Comparison of ENCODE assay signal across 8 cellular contexts in the genomic region with DNA sequence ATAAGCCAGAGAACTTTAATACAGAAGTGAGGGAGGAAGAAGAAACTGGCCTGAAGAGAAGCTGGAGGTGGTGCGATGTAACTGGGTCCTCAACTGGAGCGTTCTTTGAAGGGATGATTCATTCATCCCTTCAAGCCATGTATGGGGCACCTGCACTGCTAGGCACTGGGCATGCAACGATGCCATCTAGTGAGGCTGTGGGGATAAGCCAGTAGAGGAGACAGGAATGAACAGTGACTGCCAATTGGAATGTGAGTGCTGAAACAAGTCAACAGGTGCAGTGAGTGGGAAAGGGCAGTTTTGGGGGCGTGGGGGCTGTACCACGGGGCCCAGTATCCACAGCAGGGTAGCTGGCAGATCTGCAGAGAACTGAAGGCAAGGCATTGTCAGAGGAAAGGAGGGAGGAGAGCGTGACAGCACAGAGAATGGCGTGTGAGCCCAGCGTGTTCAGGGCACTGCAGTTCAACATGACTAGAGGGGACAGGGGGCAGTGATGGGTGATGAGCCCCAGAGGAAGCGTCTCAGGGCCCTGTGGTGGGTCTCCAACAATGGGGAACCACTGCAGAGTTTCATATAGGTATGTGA. TPM values are rescaled to one million over a fixed set of nuclear protein-coding genes. Genes with fewer than 3 reads are reported as not detected.
DNase-seq lines count a peak whose midpoint lies in the region; ATAC-seq, FAIRE-seq and TF ChIP-seq lines count a peak whose summit lies in the region.

No MANE protein-coding gene starts in this region.

- no peaks in the 10 kb centered on the region for H3K79me1 ChIP-seq in H1 (ENCODE audit: low read depth, low read length)

- H3K27me3 ChIP-seq in GM06990 (replicated peaks; ENCODE audit: control insufficient read depth, insufficient read depth, low read length) (no peaks in the 10 kb centered on the region), H1 (replicated peaks in 1 of 4; ENCODE audit: control insufficient read depth in 3 of 4, extremely low read depth in 1 of 4, insufficient read depth in 3 of 4, low read length in 3 of 4) (no peaks in the 10 kb centered on the region)

- no peak for FAIRE-seq in A549 (lab: Jason Lieb, UNC)
- FAIRE-seq in H1 (lab: Jason Lieb, UNC): no peak

- no peak overlapping the region for H3K4me3 ChIP-seq in A549
- no peak overlapping the region for H3K4me3 ChIP-seq in GM06990 (replicated peaks; ENCODE audit: low read depth, low read length)
- H3K4me3 ChIP-seq in H1 (ENCODE audit: extremely low read depth in 1 of 4, insufficient read depth in 2 of 4, low read depth in 3 of 4, low read length in 4 of 4): no peak overlapping the region

- no peak overlapping the region; the same call in 1 of the 2 replicates for H4K8ac ChIP-seq in H1 (ENCODE audit: extremely low read depth, insufficient read depth, low read length)

- TF ChIP-seq EP300 in A549 (IDR thresholded peaks at IDR 0.05) (no peak), H1 (IDR thresholded peaks at IDR 0.05; ENCODE audit: borderline replicate concordance in 1 of 2, low read depth in 2 of 2, low read length in 2 of 2) (no peak)

- 54% methylated on average over 9 of the region's 9 CpGs for WGBS in A549 (ENCODE audit: missing lambda C conversion rate)
- 62% methylated on average over 8 of the region's 9 CpGs; no CpG with 5 or more reads in 1 of the 2 experiments for WGBS in H1 (ENCODE audit: extremely low coverage in 1 of 2, insufficient coverage in 1 of 2, insufficient read length in 1 of 2, insufficient replicate concordance in 2 of 2, low coverage in 1 of 2, low lambda C conversion rate in 2 of 2, missing lambda C conversion rate in 1 of 2), 2 experiments

- H3K14ac ChIP-seq in H1 (ENCODE audit: insufficient read length): no peak overlapping the region

- H4K5ac ChIP-seq in H1 (ENCODE audit: insufficient read length, low read depth, low read length): no peak overlapping the region

- CTCF ChIA-PET in A549 (lab: Yijun Ruan, JAX): interaction anchor here (0.7 to 8.5 kb wide), 18 partner anchors 11 to 376 kb away, joined by 3 to 87 read pairs (median 4); no protein-coding TSS in a partner anchor
- CTCF ChIA-PET in H1 (lab: Charles Lee; ENCODE audit: partially characterized antibody): interaction anchor here (0.9 to 2.3 kb wide), 6 partner anchors 15 to 353 kb away, joined by 3 to 10 read pairs (median 3); no protein-coding TSS in a partner anchor

- H3K18ac ChIP-seq in H1 (ENCODE audit: extremely low read depth, low read length): no peak overlapping the region

- peaks cover 5% of the 10 kb centered on the region; the same call in 1 of the 2 replicates for H3K23me2 ChIP-seq in H1 (ENCODE audit: low read depth, low read length)

- no peak overlapping the region for H2BK12ac ChIP-seq in H1 (ENCODE audit: low read depth, low read length)

- H2BK20ac ChIP-seq in H1 (ENCODE audit: low read length): no peak overlapping the region

- H3K9ac ChIP-seq in H1 (replicated peaks in 1 of 4; ENCODE audit: extremely low read depth in 1 of 4, low read depth in 3 of 4, low read length in 3 of 4): no peak overlapping the region

- peak; percentile 56 for TF ChIP-seq CTCF in A549 (IDR thresholded peaks at IDR 0.05)
- TF ChIP-seq CTCF in GM06990 (IDR thresholded peaks at IDR 0.05; ENCODE audit: insufficient read depth, low read length, poor library complexity, severe bottlenecking): peak; percentile 35
- TF ChIP-seq CTCF in H1 (IDR thresholded peaks at IDR 0.05; ENCODE audit: control extremely low read depth in 1 of 3, insufficient read depth in 1 of 3, low read depth in 1 of 3, low read length in 3 of 3): peak; percentile 61 to 75 (median 65)

- no peak overlapping the region for H2AK5ac ChIP-seq in H1 (ENCODE audit: low read depth, low read length)

- ATAC-seq in A549: peak; percentile 31 to 32; a peak in 4 of 6 replicates
- no peak for ATAC-seq in GM21717 (IDR thresholded peaks at IDR 0.05; ENCODE audit: unreplicated experiment)
- ATAC-seq in HG03439 (IDR thresholded peaks at IDR 0.05; ENCODE audit: unreplicated experiment): no peak

- TF ChIP-seq POLR2A in A549 (IDR thresholded peaks at IDR 0.05; ENCODE audit: low read length): no peak
- TF ChIP-seq POLR2A in H1 (IDR thresholded peaks at IDR 0.05; ENCODE audit: control extremely low read depth in 1 of 2, low read depth in 2 of 2, low read length in 2 of 2): no peak

- H3K9me3 ChIP-seq in A549: no peaks in the 10 kb centered on the region
- H3K9me3 ChIP-seq in H1 (ENCODE audit: insufficient read depth in 2 of 2, low read depth in 1 of 2, low read length in 1 of 2): no peaks in the 10 kb centered on the region

- no peak overlapping the region for H3K27ac ChIP-seq in A549
- no peak overlapping the region for H3K27ac ChIP-seq in H1 (ENCODE audit: low read depth, low read length)

- H3K4me2 ChIP-seq in A549: no peak overlapping the region
- no peak overlapping the region for H3K4me2 ChIP-seq in H1 (ENCODE audit: insufficient read depth in 1 of 2, low read depth in 2 of 2, low read length in 2 of 2)

- peaks cover 0 to 7% of the 10 kb centered on the region in 2 experiments; a peak in 3 of 4 replicates for H3K79me2 ChIP-seq in H1 (ENCODE audit: control insufficient read depth in 1 of 2, insufficient read depth in 2 of 2, low read length in 2 of 2)

- POLR2A ChIA-PET in A549 (lab: Yijun Ruan, JAX) (no interaction called here), H1 (lab: Charles Lee; ENCODE audit: partially characterized antibody) (interaction anchor here (2.9 kb wide), 1 partner anchor 42 kb away, joined by 13 read pairs; a partner anchor contains a TSS)

- H4K20me1 ChIP-seq in H1 (replicated peaks in 1 of 2; ENCODE audit: control insufficient read depth in 1 of 2, insufficient read depth in 2 of 2, low read length in 2 of 2): peaks cover 0 to under 1% of the 10 kb centered on the region in 2 experiments

- no peak overlapping the region for H3K4ac ChIP-seq in H1 (replicated peaks; ENCODE audit: insufficient read length, low read depth, low read length)

- no peak overlapping the region for H4K91ac ChIP-seq in H1 (replicated peaks; ENCODE audit: insufficient read length, low read length)

- no peak overlapping the region for H3K23ac ChIP-seq in H1 (ENCODE audit: insufficient read length)

- peaks cover 28% of the 10 kb centered on the region; the same call in 2 of the 3 replicates for H3K4me1 ChIP-seq in A549
- peaks cover 0 to 2% (median 0%) of the 10 kb centered on the region in 4 experiments; a peak in 2 of 7 replicates for H3K4me1 ChIP-seq in H1 (replicated peaks in 1 of 4; ENCODE audit: control insufficient read depth in 3 of 4, insufficient read depth in 4 of 4, low read length in 3 of 4)

- H2BK15ac ChIP-seq in H1 (ENCODE audit: low read length): no peak overlapping the region

- no peak overlapping the region for H2AFZ ChIP-seq in H1 (ENCODE audit: low read length)

- H3K36me3 ChIP-seq in GM06990 (ENCODE audit: control insufficient read depth, insufficient read depth, low read length) (no peaks in the 10 kb centered on the region), H1 (ENCODE audit: control insufficient read depth in 2 of 4, insufficient read depth in 4 of 4, low read length in 3 of 4) (no peaks in the 10 kb centered on the region)

- H2BK5ac ChIP-seq in H1 (ENCODE audit: low read depth, low read length): no peak overlapping the region

- no peak overlapping the region for H3K56ac ChIP-seq in H1 (replicated peaks; ENCODE audit: insufficient read length, low read depth, low read length)

- H2BK120ac ChIP-seq in H1 (replicated peaks; ENCODE audit: low read depth, low read length): no peak overlapping the region

- TF ChIP-seq RAD21 in A549 (conservative IDR thresholded peaks at IDR 0.05 in 1 of 2, IDR thresholded peaks at IDR 0.05 in 1 of 2) (peak; percentile 65 to 75), H1 (IDR thresholded peaks at IDR 0.05 in 1 of 2, conservative IDR thresholded peaks at IDR 0.05 in 1 of 2; ENCODE audit: low read depth in 2 of 2, low read length in 2 of 2) (peak; percentile 80 to 83)

- DNase-seq in A549 (ENCODE audit: low read depth in 1 of 2, low spot score in 1 of 2) (peak; percentile 71 to 84), GM06990 (ENCODE audit: extremely low read depth, insufficient read length) (peak; percentile 19), NCI-H526 treated with DMSO at 0.1 percent for 48 hours (lab: John Stamatoyannopoulos, UW) (peak; percentile 59), H1 (ENCODE audit: low read depth in 1 of 2, low spot score in 2 of 2) (no peak), activated gamma-delta T cell (lab: John Stamatoyannopoulos, UW) (no peak)
- DNase-seq in stimulated activated CD4-positive, alpha-beta T cell treated with anti-CD3 and anti-CD28 coated beads, Interleukin-4, amount 100 ng/mL, for 1 hour: peak; percentile 32

RNA-seq across cellular contexts. Expression of a gene that starts 3.8 kb away (rescaled TPM):
- 79.5 and 117 TPM in 2 replicates for polyA plus RNA-seq in A549 (2011; rRNA removed)
- 43.9 and 52.7 TPM in 2 replicates for polyA plus RNA-seq in A549 (2012; cell fraction: cytosol; rRNA removed)
- 63.8 and 90.2 TPM in 2 replicates for polyA plus RNA-seq in A549 (2012; cell fraction: nucleus; rRNA removed)
- 81.8 to 93.1 TPM (median 87.9 TPM) in 3 replicates for polyA plus RNA-seq in A549 (2017; fragmentation: RNase III; extraction: RNeasy Plus Mini Kit Qiagen cat#74134 plus additional on column Dnase treatment)
- 83.0 and 87.7 TPM in 2 replicates for polyA minus RNA-seq in A549 (2011; rRNA and poly(A)+ RNA removed)
- 77.2 and 77.4 TPM in 2 replicates for total RNA-seq in H1 (2021; fragmentation: NEBNext Ultra II Directional; extraction: Animal tissue kit (Norgen Biotek cat#: 25700))
- polyA plus RNA-seq in H1 (2011; rRNA removed): 17.9 and 26.2 TPM in 2 replicates
- 35.8 TPM for polyA plus RNA-seq in H1 (2011; cell fraction: cytosol; rRNA removed)
- polyA plus RNA-seq in H1 (2011; cell fraction: nucleus; rRNA removed): 26.3 TPM
- 49.1 to 67.9 TPM (median 50.1 TPM) in 4 replicates for polyA plus RNA-seq in H1 (2012, experiment 1 of 2)
- 3.7 TPM for polyA plus RNA-seq in H1 (2012, experiment 2 of 2)
- polyA plus RNA-seq in H1 (2013, experiment 1 of 2): 40.5 TPM
- polyA plus RNA-seq in H1 (2013, experiment 2 of 2): 39.7 TPM
- 31.8 and 41.4 TPM in 2 replicates for polyA minus RNA-seq in H1 (2011; rRNA and poly(A)+ RNA removed)
- 34.8 TPM for polyA minus RNA-seq in H1 (2011; cell fraction: cytosol; rRNA and poly(A)+ RNA removed)
- polyA minus RNA-seq in H1 (2011; cell fraction: nucleus; rRNA and poly(A)+ RNA removed): 52.6 TPM

RNA-seq across cellular contexts. Expression of a gene that starts 42.2 kb away (rescaled TPM):
- polyA plus RNA-seq in A549 (2011; rRNA removed): 1,245 and 1,557 TPM in 2 replicates
- polyA plus RNA-seq in A549 (2012; cell fraction: cytosol; rRNA removed): 2,903 and 3,168 TPM in 2 replicates
- 1,317 and 1,797 TPM in 2 replicates for polyA plus RNA-seq in A549 (2012; cell fraction: nucleus; rRNA removed)
- 3,637 to 4,104 TPM (median 3,948 TPM) in 3 replicates for polyA plus RNA-seq in A549 (2017; fragmentation: RNase III; extraction: RNeasy Plus Mini Kit Qiagen cat#74134 plus additional on column Dnase treatment)
- 558 and 606 TPM in 2 replicates for polyA minus RNA-seq in A549 (2011; rRNA and poly(A)+ RNA removed)
- 2,089 and 2,151 TPM in 2 replicates for total RNA-seq in H1 (2021; fragmentation: NEBNext Ultra II Directional; extraction: Animal tissue kit (Norgen Biotek cat#: 25700))
- polyA plus RNA-seq in H1 (2011; rRNA removed): 3,704 and 4,387 TPM in 2 replicates
- 2,748 TPM for polyA plus RNA-seq in H1 (2011; cell fraction: cytosol; rRNA removed)
- polyA plus RNA-seq in H1 (2011; cell fraction: nucleus; rRNA removed): 1,651 TPM
- 1,981 to 3,990 TPM (median 2,946 TPM) in 4 replicates for polyA plus RNA-seq in H1 (2012, experiment 1 of 2)
- 11,458 TPM for polyA plus RNA-seq in H1 (2012, experiment 2 of 2)
- 3,955 TPM for polyA plus RNA-seq in H1 (2013, experiment 1 of 2)
- polyA plus RNA-seq in H1 (2013, experiment 2 of 2): 3,734 TPM
- polyA minus RNA-seq in H1 (2011; rRNA and poly(A)+ RNA removed): 238 and 353 TPM in 2 replicates
- polyA minus RNA-seq in H1 (2011; cell fraction: cytosol; rRNA and poly(A)+ RNA removed): 4,450 TPM
- 579 TPM for polyA minus RNA-seq in H1 (2011; cell fraction: nucleus; rRNA and poly(A)+ RNA removed)

Comparison
In these comparisons a context has a peak if more than half of its experiments do, and no peak if none do; other contexts are left out.
1. ATAC-seq: peak in A549 (2 of 2); none in GM21717 (single experiment) and HG03439 (single experiment).
2. DNase-seq: peak in A549 (2 of 2), GM06990 (single experiment), NCI-H526 treated with DMSO at 0.1 percent for 48 hours (single experiment) and stimulated activated CD4-positive, alpha-beta T cell treated with anti-CD3 and anti-CD28 coated beads, Interleukin-4, amount 100 ng/mL, for 1 hour (single experiment); none in H1 (0 of 2) and activated gamma-delta T cell (single experiment).
3. Peak in every context shown above with its lines, with median percentiles within 50 percentile points of each other: CTCF ChIP-seq.